In the genomic region with DNA sequence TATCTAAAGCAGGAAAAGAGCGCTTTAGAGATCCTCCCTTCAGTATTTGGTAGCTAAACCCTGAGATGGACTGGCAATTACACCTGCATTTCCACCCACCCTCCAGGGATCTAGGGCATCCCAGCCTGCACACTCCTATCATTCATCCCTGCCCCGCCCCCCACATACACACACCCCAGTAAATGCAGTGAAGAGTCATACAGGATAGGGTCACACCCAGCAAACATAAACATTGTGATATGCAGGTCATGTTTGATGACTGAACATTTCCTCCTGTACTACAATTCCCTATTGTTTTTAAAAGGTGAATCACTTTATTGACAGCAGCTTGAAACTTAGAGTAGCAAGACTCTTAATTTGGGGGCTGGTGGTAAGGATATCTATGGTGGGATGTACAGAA, we compare ENCODE assay signal across 21 cellular contexts.
DNase-seq lines count a peak whose midpoint lies in the region; ATAC-seq and TF ChIP-seq lines count a peak whose summit lies in the region.
"Had no signal": no experiment of that assay in that cellular context is flagged by ENCODE, and none has a peak within 500 bp of the region (broad histone marks: within the 10 kb centered on the region; RNA-seq: fewer than 3 reads in every experiment).

No MANE protein-coding gene starts in this region.

- H3K27ac ChIP-seq in neutrophil (peak overlapping the region; percentile 9), brain microvascular endothelial cell (no peak overlapping the region)
- H3K27ac ChIP-seq: SK-N-MC, tibial artery had no signal

- H3K27me3 Mint-ChIP-seq in central memory CD8-positive, alpha-beta T cell: no peaks in the 10 kb centered on the region
- H3K27me3 Mint-ChIP-seq: activated CD4-positive, alpha-beta memory T cell treated with anti-CD3 and anti-CD28 coated beads for 36 hours; activated naive CD8-positive, alpha-beta T cell; IgD-negative memory B cell had no signal

- H3K27ac Mint-ChIP-seq in central memory CD8-positive, alpha-beta T cell (ENCODE audit: low read depth): peak overlapping the region; percentile 44
- H3K27ac Mint-ChIP-seq: activated CD4-positive, alpha-beta memory T cell treated with anti-CD3 and anti-CD28 coated beads for 36 hours; activated naive CD8-positive, alpha-beta T cell had no signal

- DNase-seq in GM13976 (ENCODE audit: low spot score) (peak; percentile 5), NCI-H460 (ENCODE audit: extremely low read depth, low read depth) (peak; percentile 35), brain microvascular endothelial cell (no peak), GM13977 (ENCODE audit: low spot score) (no peak), SK-N-DZ (ENCODE audit: low spot score) (no peak)
- no peak for DNase-seq in central memory CD8-positive, alpha-beta T cell (ENCODE audit: low spot score in 2 of 2)
- DNase-seq: activated CD4-positive, alpha-beta memory T cell treated with anti-CD3 and anti-CD28 coated beads for 36 hours; activated T-cell treated with anti-CD3 and anti-CD28 coated beads, Interleukin-2, amount 50 U/mL, for 4 hours; AML-193; body of pancreas; hypothalamus; NCI-H1092 treated with DMSO at 0.1 percent for 48 hours; NCI-H2171 treated with DMSO at 0.1 percent for 48 hours; stimulated activated CD4-positive, alpha-beta T cell treated with anti-CD3 and anti-CD28 coated beads, Interleukin-4, amount 100 ng/mL, for 4 hours; tibial artery had no signal

- no peaks in the 10 kb centered on the region for H3K27me3 ChIP-seq in neutrophil
- H3K27me3 ChIP-seq in brain microvascular endothelial cell (replicated peaks): no peaks in the 10 kb centered on the region
- H3K27me3 ChIP-seq: body of pancreas, tibial artery had no signal

- H3K9me3 Mint-ChIP-seq in central memory CD8-positive, alpha-beta T cell: no peaks in the 10 kb centered on the region
- H3K9me3 Mint-ChIP-seq: activated CD4-positive, alpha-beta memory T cell treated with anti-CD3 and anti-CD28 coated beads for 36 hours; activated T-cell treated with anti-CD3 and anti-CD28 coated beads, Interleukin-2, amount 50 U/mL, for 4 hours; IgD-negative memory B cell had no signal

- no peak overlapping the region for H3K4me3 ChIP-seq in neutrophil (ENCODE audit: low read depth in 1 of 2, low read length in 1 of 2)
- no peak overlapping the region for H3K4me3 ChIP-seq in brain microvascular endothelial cell (ENCODE audit: low read depth, low read length)
- H3K4me3 ChIP-seq: body of pancreas, SK-N-MC, tibial artery had no signal

- H3K36me3 ChIP-seq in neutrophil (peaks cover 17% of the 10 kb centered on the region), brain microvascular endothelial cell (replicated peaks) (no peaks in the 10 kb centered on the region)

- TF ChIP-seq CTCF in GM13976 (IDR thresholded peaks at IDR 0.05; ENCODE audit: borderline replicate concordance, control extremely low read depth, extremely low read depth, insufficient read depth, missing control alignments) (no peak), neutrophil (IDR thresholded peaks at IDR 0.05) (no peak), brain microvascular endothelial cell (IDR thresholded peaks at IDR 0.05; ENCODE audit: low read depth, low read length, missing control alignments) (no peak), GM13977 (IDR thresholded peaks at IDR 0.05; ENCODE audit: extremely low read depth, insufficient read depth, missing control alignments) (no peak)

- peaks cover 72% of the 10 kb centered on the region for H3K4me1 Mint-ChIP-seq in central memory CD8-positive, alpha-beta T cell

- no peak overlapping the region for H3K4me3 Mint-ChIP-seq in central memory CD8-positive, alpha-beta T cell
- H3K4me3 Mint-ChIP-seq: activated CD4-positive, alpha-beta memory T cell treated with anti-CD3 and anti-CD28 coated beads for 36 hours; activated naive CD8-positive, alpha-beta T cell; activated T-cell treated with anti-CD3 and anti-CD28 coated beads, Interleukin-2, amount 50 U/mL, for 4 hours had no signal

- H3K4me1 ChIP-seq in neutrophil (ENCODE audit: control insufficient read depth in 1 of 2, insufficient read depth in 1 of 2, low read depth in 1 of 2, low read length in 1 of 2): peaks cover 8 to 25% of the 10 kb centered on the region in 2 experiments

- in situ Hi-C loops in GM13976 (cut with MboI; ENCODE audit: low sequenced_read_pairs, unreplicated experiment): no loop called here
- in situ Hi-C loops in brain microvascular endothelial cell (cut with HindIII; ENCODE audit: low pct_ligation_motif_present, low sequenced_read_pairs): no loop called here
- in situ Hi-C loops in GM13977 (cut with MboI; ENCODE audit: low pct_unique_long_range_greater_than_20kb, low sequenced_read_pairs, unreplicated experiment): no loop called here

- ATAC-seq in central memory CD8-positive, alpha-beta T cell (replicated peaks; ENCODE audit: extremely low read depth, poor library complexity, severe bottlenecking): no peak
- ATAC-seq in HG03045 (IDR thresholded peaks at IDR 0.05; ENCODE audit: unreplicated experiment): no peak
- ATAC-seq: activated T-cell treated with anti-CD3 and anti-CD28 coated beads, Interleukin-2, amount 50 U/mL, for 4 hours; body of pancreas; left lobe of liver had no signal

- peaks cover 4% of the 10 kb centered on the region for H3K36me3 Mint-ChIP-seq in central memory CD8-positive, alpha-beta T cell (ENCODE audit: insufficient read depth)
- H3K36me3 Mint-ChIP-seq: activated CD4-positive, alpha-beta memory T cell treated with anti-CD3 and anti-CD28 coated beads for 36 hours had no signal

- no peaks in the 10 kb centered on the region for H3K9me3 ChIP-seq in neutrophil
- H3K9me3 ChIP-seq: body of pancreas, tibial artery had no signal

Comparison
In these comparisons a context has a peak if more than half of its experiments do, and no peak if none do; other contexts are left out.
1. DNase-seq: peak in GM13976 (single experiment) and NCI-H460 (single experiment); none in central memory CD8-positive, alpha-beta T cell (0 of 2), brain microvascular endothelial cell (single experiment), GM13977 (single experiment) and SK-N-DZ (single experiment).